Comparison of ENCODE assay signal across 8 cellular contexts in genomic region chr19:10927691-10928562, GRCh38. TPM values are rescaled to one million over a fixed set of nuclear protein-coding genes. Genes with fewer than 3 reads are reported as not detected.
DNase-seq lines count a peak whose midpoint lies in the region; ATAC-seq and TF ChIP-seq lines count a peak whose summit lies in the region.

No MANE protein-coding gene starts in this region.

- H3K36me3 ChIP-seq in KMS-11 (ENCODE audit: insufficient read depth) (no peaks in the 10 kb centered on the region), testis (ENCODE audit: low read depth, missing control alignments) (no peaks in the 10 kb centered on the region)

- peaks cover 32% of the 10 kb centered on the region for H3K79me2 ChIP-seq in KMS-11 (ENCODE audit: insufficient read depth, low read depth)

- no peaks in the 10 kb centered on the region for H4K20me1 ChIP-seq in KMS-11 (ENCODE audit: insufficient read depth)

- ATAC-seq in GM19023 (IDR thresholded peaks at IDR 0.05; ENCODE audit: unreplicated experiment) (peak; percentile 18), GM18502 (IDR thresholded peaks at IDR 0.05; ENCODE audit: poor library complexity, unreplicated experiment) (no peak)

- no peak for TF ChIP-seq CTCF in KMS-11 (conservative IDR thresholded peaks at IDR 0.05; ENCODE audit: low read depth, low read length)
- no peak for TF ChIP-seq CTCF in astrocyte of the cerebellum (IDR thresholded peaks at IDR 0.05; ENCODE audit: low read depth, low read length, missing control alignments)
- no peak for TF ChIP-seq CTCF in testis (IDR thresholded peaks at IDR 0.05)
- TF ChIP-seq CTCF in GM20000 (IDR thresholded peaks at IDR 0.05; ENCODE audit: extremely low read depth, missing control alignments) = no peak

- no peaks in the 10 kb centered on the region for H3K9me3 ChIP-seq in testis

- peak overlapping the region; percentile 59 for H2AFZ ChIP-seq in KMS-11 (ENCODE audit: low read depth)

- H3K4me3 ChIP-seq in KMS-11 (IDR thresholded peaks at IDR 0.05; ENCODE audit: insufficient read depth, low read depth, low read length) (no peak overlapping the region), astrocyte of the cerebellum (ENCODE audit: low read depth, low read length) (peak overlapping the region; percentile 88), testis (peak overlapping the region; percentile 90 to 98)

- in situ Hi-C loops in astrocyte of the cerebellum (cut with HindIII; ENCODE audit: low sequenced_read_pairs) = no loop called here

- H3K4me1 ChIP-seq in KMS-11 (ENCODE audit: low read depth, poor library complexity, severe bottlenecking) (peaks cover 16% of the 10 kb centered on the region), testis (peaks cover 17% of the 10 kb centered on the region)

- H3K9ac ChIP-seq in KMS-11 = peak overlapping the region; percentile 49; the same call in 1 of the 2 replicates

- DNase-seq in astrocyte of the cerebellum (ENCODE audit: low read depth) = no peak
- no peak for DNase-seq in testis
- DNase-seq in ecto neural progenitor cell (ENCODE audit: low spot score) = no peak
- DNase-seq in GM20000 (ENCODE audit: low spot score) = no peak

- H3K27me3 ChIP-seq in KMS-11 (ENCODE audit: insufficient read depth, low read depth) (no peaks in the 10 kb centered on the region), layer of hippocampus (ENCODE audit: control insufficient read depth, insufficient read depth, low read length) (no peaks in the 10 kb centered on the region), testis (no peaks in the 10 kb centered on the region)

- H3K4me2 ChIP-seq in KMS-11 = peak overlapping the region; percentile 58

- TF ChIP-seq POLR2A in testis (IDR thresholded peaks at IDR 0.05) = no peak

- no peak overlapping the region for H3K27ac ChIP-seq in KMS-11
- H3K27ac ChIP-seq in layer of hippocampus (ENCODE audit: low read depth, low read length) = peak overlapping the region; percentile 82
- H3K27ac ChIP-seq in testis = peak overlapping the region; percentile 65 to 93

- intact Hi-C loops in testis (cut with DNase I; ENCODE audit: low total_unique reads) = loop anchor here (10.0 kb wide), 1 partner anchor 53 kb away; the partner anchor contains the start of gene CARM1

- WGBS in testis, 2 donors = 10 to 27% methylated on average over 7 to 33 of the region's 48 CpGs

RNA-seq across cellular contexts. Expression of gene YIPF2, which starts 0.5 kb away (rescaled TPM):
- 100 to 1,000 TPM in 1 of 2 donors, 10 to 100 TPM in 1; 95.3 to 106 TPM for total RNA-seq in testis
- 143 TPM for polyA plus RNA-seq in testis (ENCODE audit: insufficient read depth, low read depth, low replicate concordance)

RNA-seq across cellular contexts. Expression of gene TIMM29, which starts 0.7 kb away (rescaled TPM):
- 10 to 100 TPM; 40.9 to 45.7 TPM for total RNA-seq in testis
- polyA plus RNA-seq in testis (ENCODE audit: insufficient read depth, low read depth, low replicate concordance) = 20.2 TPM

RNA-seq across cellular contexts. Expression of gene SMARCA4, which starts 32.9 kb away (rescaled TPM):
- total RNA-seq in testis = 100 to 1,000 TPM; 180 to 188 TPM
- polyA plus RNA-seq in testis (ENCODE audit: insufficient read depth, low read depth, low replicate concordance) = 141 TPM

RNA-seq across cellular contexts. Expression of gene CARM1, which starts 56.6 kb away (rescaled TPM):
- total RNA-seq in testis = 10 to 100 TPM; 79.5 to 82.4 TPM
- 110 TPM for polyA plus RNA-seq in testis (ENCODE audit: insufficient read depth, low read depth, low replicate concordance)
